In genomic region chr1:32769524-32770220, GRCh38 we compare ENCODE assay signal across 14 cellular contexts. TPM values are rescaled to one million over a fixed set of nuclear protein-coding genes. Genes with fewer than 3 reads are reported as not detected.
DNase-seq lines count a peak whose midpoint lies in the region; ATAC-seq and TF ChIP-seq lines count a peak whose summit lies in the region.
"Had no signal": no experiment of that assay in that cellular context is flagged by ENCODE, and none has a peak within 500 bp of the region (broad histone marks: within the 10 kb centered on the region; RNA-seq: fewer than 3 reads in every experiment).

No MANE protein-coding gene starts in this region.

- no peak overlapping the region; the same call in 1 of the 2 replicates for H3K27ac ChIP-seq in GM23248
- peak overlapping the region; percentile 33 for H3K27ac ChIP-seq in PC-3 (ENCODE audit: low read length)
- peak overlapping the region; percentile 17 to 96 (median 48) for H3K27ac ChIP-seq in esophagus squamous epithelium
- no peak overlapping the region for H3K27ac ChIP-seq in trophoblast cell (ENCODE audit: low read depth, low read length)
- H3K27ac ChIP-seq: tibial artery had no signal

- 71 to 83% methylated on average over 28 to 32 of the region's 32 CpGs for WGBS in GM23248 (ENCODE audit: low coverage in 1 of 2, low lambda C conversion rate in 2 of 2, missing lambda C conversion rate in 2 of 2), 2 experiments
- WGBS in esophagus squamous epithelium, 2 donors, result 27 to 32% methylated on average over 4 to 13 of the region's 32 CpGs
- WGBS in trophoblast cell (ENCODE audit: extremely low coverage, insufficient coverage, insufficient read length), result no CpG with 5 or more reads among the region's 32 CpGs

- no peaks in the 10 kb centered on the region for H4K20me1 ChIP-seq in GM23248 (ENCODE audit: insufficient read depth)
- peaks cover 4% of the 10 kb centered on the region; the same call in 1 of the 2 replicates for H4K20me1 ChIP-seq in PC-3 (ENCODE audit: low read length)

- BruUV-seq in PC-3 (replicated peaks; lab: Mats Ljungman, UMichigan), result no TSS peak

- H3K36me3 ChIP-seq in GM23248 (ENCODE audit: low read depth) (0 out of 2 replicates have a peak, but pooled peaks cover 6% of the 10 kb centered on the region), PC-3 (ENCODE audit: low read depth, low read length) (peaks cover 27% of the 10 kb centered on the region; the same call in 1 of the 2 replicates), esophagus squamous epithelium (peaks cover 13 to 82% (median 18%) of the 10 kb centered on the region in 3 donors), trophoblast cell (ENCODE audit: control insufficient read depth in 1 of 2, insufficient read depth in 2 of 2, low read length in 2 of 2) (peaks cover 55 to 57% of the 10 kb centered on the region in 2 experiments)

- H3K4me1 ChIP-seq in GM23248 (ENCODE audit: insufficient read depth), result no peaks in the 10 kb centered on the region
- peaks cover 29% of the 10 kb centered on the region for H3K4me1 ChIP-seq in PC-3 (ENCODE audit: insufficient read depth, low read length)
- H3K4me1 ChIP-seq in esophagus squamous epithelium, result peaks cover 36 to 96% (median 59%) of the 10 kb centered on the region in 3 donors
- H3K4me1 ChIP-seq in trophoblast cell (ENCODE audit: control insufficient read depth in 1 of 2, insufficient read depth in 2 of 2, low read length in 2 of 2), result peaks cover 39 to 45% of the 10 kb centered on the region in 2 experiments

- H4K91ac ChIP-seq in trophoblast cell (ENCODE audit: low read depth, low read length), result no peak overlapping the region

- H4K12ac ChIP-seq in trophoblast cell (ENCODE audit: low read depth, low read length), result no peak overlapping the region

- H3K23ac ChIP-seq in trophoblast cell (ENCODE audit: low read length), result no peak overlapping the region

- H2BK120ac ChIP-seq in trophoblast cell (ENCODE audit: insufficient read depth, low read length, poor library complexity), result no peak overlapping the region

- peak; percentile 35 for ATAC-seq in PC-3
- ATAC-seq: left lobe of liver had no signal

- peak; percentile 69 for DNase-seq in GM23248
- peak; percentile 65 for DNase-seq in PC-3
- no peak for DNase-seq in esophagus squamous epithelium (lab: John Stamatoyannopoulos, UW)
- peak; percentile 85 to 89 for DNase-seq in trophoblast cell
- no peak for DNase-seq in G401 (ENCODE audit: low spot score)
- DNase-seq in D341Med (ENCODE audit: low spot score), result no peak
- DNase-seq in SK-N-DZ (ENCODE audit: low spot score), result no peak
- no peak for DNase-seq in anterior cingulate cortex (lab: John Stamatoyannopoulos, UW)
- DNase-seq: activated CD8-positive, alpha-beta memory T cell treated with anti-CD3 and anti-CD28 coated beads for 24 hours; activated naive CD8-positive, alpha-beta T cell treated with anti-CD3 and anti-CD28 coated beads, Interleukin-2, amount 10 ng/mL, durations not matched to agents 7 days and 5 days; COR-L47; small intestine; tibial artery had no signal

- H3K9me2 ChIP-seq in GM23248 (ENCODE audit: insufficient read depth) (no peaks in the 10 kb centered on the region), PC-3 (replicated peaks; ENCODE audit: low read length) (no peaks in the 10 kb centered on the region)

- no peak overlapping the region for H3K4ac ChIP-seq in trophoblast cell (ENCODE audit: low read depth, low read length)

- H3K4me3 ChIP-seq in GM23248, result no peak overlapping the region
- H3K4me3 ChIP-seq in PC-3 (ENCODE audit: low read length), result no peak overlapping the region
- no peak overlapping the region for H3K4me3 ChIP-seq in esophagus squamous epithelium
- no peak overlapping the region for H3K4me3 ChIP-seq in trophoblast cell (ENCODE audit: low read depth, low read length)
- H3K4me3 ChIP-seq: tibial artery had no signal

- H3K9me3 ChIP-seq in GM23248 (ENCODE audit: low read depth) (no peaks in the 10 kb centered on the region), PC-3 (ENCODE audit: low read length) (no peaks in the 10 kb centered on the region), esophagus squamous epithelium (no peaks in the 10 kb centered on the region), trophoblast cell (ENCODE audit: insufficient read depth, low read depth, low read length) (no peaks in the 10 kb centered on the region)
- H3K9me3 ChIP-seq: tibial artery had no signal

- no peak overlapping the region for H2BK12ac ChIP-seq in trophoblast cell (ENCODE audit: low read length)

- H3K9ac ChIP-seq in GM23248, result no peak overlapping the region
- no peak overlapping the region for H3K9ac ChIP-seq in PC-3 (ENCODE audit: low read length)
- H3K9ac ChIP-seq in trophoblast cell (ENCODE audit: low read length), result no peak overlapping the region

- no peak overlapping the region for H2BK5ac ChIP-seq in trophoblast cell (ENCODE audit: low read depth, low read length, poor library complexity)

- intact Hi-C loops in PC-3 (cut with micrococcal nuclease) (no loop called here), esophagus squamous epithelium (cut with DNase I) (loop anchor here (5.0 kb wide), 1 partner anchor 57 kb away; no protein-coding TSS in a partner anchor)

- H3K18ac ChIP-seq in trophoblast cell (ENCODE audit: low read length), result no peak overlapping the region

- no peak overlapping the region for H3K14ac ChIP-seq in trophoblast cell (ENCODE audit: low read length)

- no peak for TF ChIP-seq CTCF in PC-3 (conservative IDR thresholded peaks at IDR 0.05; ENCODE audit: low read depth, low read length)
- TF ChIP-seq CTCF in esophagus squamous epithelium (IDR thresholded peaks at IDR 0.05), result no peak

- H3K79me2 ChIP-seq in GM23248 (ENCODE audit: insufficient read depth) (no peaks in the 10 kb centered on the region), PC-3 (ENCODE audit: low read length) (peaks cover 35% of the 10 kb centered on the region), trophoblast cell (ENCODE audit: control insufficient read depth, insufficient read depth, low read length, poor library complexity) (peaks cover 14% of the 10 kb centered on the region)

- POLR2A ChIA-PET in PC-3 (lab: Charles Lee; ENCODE audit: unreplicated experiment), result interaction anchor here (0.5 to 0.7 kb wide), 3 partner anchors 16 to 56 kb away, joined by 3 to 11 read pairs (median 5); no protein-coding TSS in a partner anchor

- no peaks in the 10 kb centered on the region for H3K27me3 ChIP-seq in GM23248 (replicated peaks; ENCODE audit: insufficient read depth)
- no peaks in the 10 kb centered on the region for H3K27me3 ChIP-seq in PC-3 (ENCODE audit: low read length)
- H3K27me3 ChIP-seq in esophagus squamous epithelium, result no peaks in the 10 kb centered on the region
- no peaks in the 10 kb centered on the region for H3K27me3 ChIP-seq in trophoblast cell (ENCODE audit: insufficient read depth, low read length)
- H3K27me3 ChIP-seq: tibial artery had no signal

- H3K4me2 ChIP-seq in GM23248 (ENCODE audit: unreplicated experiment) (no peak overlapping the region), PC-3 (ENCODE audit: low read length) (no peak overlapping the region), trophoblast cell (ENCODE audit: low read length) (no peak overlapping the region)

- in situ Hi-C loops in GM23248 (cut with MboI), result no loop called here
- in situ Hi-C loops in G401 (cut with HindIII; ENCODE audit: low sequenced_read_pairs), result no loop called here

- peaks cover 14% of the 10 kb centered on the region for H3K79me1 ChIP-seq in trophoblast cell (ENCODE audit: low read length)

- H2AFZ ChIP-seq in GM23248, result no peak overlapping the region
- H2AFZ ChIP-seq in PC-3 (ENCODE audit: low read length), result no peak overlapping the region
- no peak overlapping the region for H2AFZ ChIP-seq in trophoblast cell (ENCODE audit: insufficient read depth, low read length, poor library complexity)

- TF ChIP-seq POLR2A in esophagus squamous epithelium (IDR thresholded peaks at IDR 0.05), result no peak

- peaks cover 4% of the 10 kb centered on the region; the same call in 1 of the 2 replicates for H3F3A ChIP-seq in GM23248 (ENCODE audit: insufficient read depth)
- no peaks in the 10 kb centered on the region for H3F3A ChIP-seq in PC-3 (ENCODE audit: low read length, unreplicated experiment)

- H4K8ac ChIP-seq in trophoblast cell (ENCODE audit: low read depth, low read length), result no peak overlapping the region

- CTCF ChIA-PET in PC-3 (lab: Charles Lee), result interaction anchor here (0.6 to 1.3 kb wide), 4 partner anchors 16 to 57 kb away, joined by 3 to 7 read pairs (median 4); no protein-coding TSS in a partner anchor

- H2AK5ac ChIP-seq in trophoblast cell (ENCODE audit: low read length), result no peak overlapping the region

RNA-seq across cellular contexts. Expression of gene YARS1, which starts 47.5 kb away (rescaled TPM):
- 125 and 135 TPM in 2 replicates for total RNA-seq in GM23248 (2014; rRNA removed; shearing (Covaris generic))
- polyA plus RNA-seq in GM23248 (2016; fragmentation: Nextera tagmentation; extraction: Ambion mirVana), result 179 and 185 TPM in 2 replicates
- total RNA-seq in PC-3 (2014; rRNA removed) (108 and 115 TPM in 2 replicates), esophagus squamous epithelium (10 to 100 TPM; 46.7 to 92.0 (median 62.3) TPM)
- polyA plus RNA-seq in trophoblast cell (2013), result 86.3 and 88.7 TPM in 2 replicates
- total RNA-seq in G401 (2014; rRNA removed; shearing (Covaris generic)), result 121 and 140 TPM in 2 replicates
- 57.1 and 64.9 TPM in 2 replicates for polyA plus RNA-seq in SK-N-DZ (2014; cell fraction: cytosol; rRNA removed)
- 79.6 and 96.0 TPM in 2 replicates for polyA plus RNA-seq in SK-N-DZ (2014; cell fraction: nucleus; rRNA removed)

RNA-seq across cellular contexts. Expression of gene S100PBP, which starts 47.8 kb away (rescaled TPM):
- 25.2 and 35.0 TPM in 2 replicates for total RNA-seq in GM23248 (2014; rRNA removed; shearing (Covaris generic))
- 12.1 and 15.7 TPM in 2 replicates for polyA plus RNA-seq in GM23248 (2016; fragmentation: Nextera tagmentation; extraction: Ambion mirVana)
- 13.2 and 13.8 TPM in 2 replicates for total RNA-seq in PC-3 (2014; rRNA removed)
- 10 to 100 TPM in 2 of 4 donors, 1 to 10 TPM in 2; 6.5 to 20.0 (median 11.9) TPM for total RNA-seq in esophagus squamous epithelium
- polyA plus RNA-seq in trophoblast cell (2013), result 12.7 and 13.0 TPM in 2 replicates
- total RNA-seq in G401 (2014; rRNA removed; shearing (Covaris generic)), result 27.6 and 48.3 TPM in 2 replicates
- polyA plus RNA-seq in SK-N-DZ (2014; cell fraction: cytosol; rRNA removed), result 27.6 and 30.1 TPM in 2 replicates
- polyA plus RNA-seq in SK-N-DZ (2014; cell fraction: nucleus; rRNA removed), result 32.6 and 50.4 TPM in 2 replicates

Comparison
In these comparisons a context has a peak if more than half of its experiments do, and no peak if none do; other contexts are left out.
1. DNase-seq: peak in GM23248 (single experiment), PC-3 (single experiment) and trophoblast cell (2 of 2); none in esophagus squamous epithelium (single experiment), G401 (single experiment), D341Med (single experiment), SK-N-DZ (single experiment) and anterior cingulate cortex (0 of 58).
2. H3K27ac ChIP-seq: peak in PC-3 (single experiment) and esophagus squamous epithelium (4 of 4); none in GM23248 (single experiment) and trophoblast cell (single experiment).